ENCODE assay signal across 8 cellular contexts in the genomic region with DNA sequence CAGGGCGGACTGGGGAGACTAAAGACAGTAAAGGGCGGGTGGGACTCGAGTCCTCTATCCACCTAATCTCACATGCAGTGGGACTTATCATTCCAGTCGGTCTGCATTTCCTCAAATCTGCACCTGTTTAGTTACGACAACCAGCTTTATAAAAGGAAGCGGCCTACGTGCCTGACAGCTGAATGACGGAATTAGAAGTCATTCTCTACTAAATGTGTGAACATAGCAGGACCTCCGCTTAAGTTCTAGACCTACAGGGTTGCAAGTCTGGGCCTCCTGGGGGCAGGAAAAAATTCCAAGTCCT.
DNase-seq lines count a peak whose midpoint lies in the region; ATAC-seq, FAIRE-seq and TF ChIP-seq lines count a peak whose summit lies in the region.

No MANE protein-coding gene starts in this region.

- WGBS in heart right ventricle, 2 donors: 17 to 35% methylated on average over 9 of the region's 9 CpGs

- peak overlapping the region; percentile 91 to 98 (median 94) for H3K27ac ChIP-seq in heart right ventricle

- peak in 6 of 8 donors; percentile 19 to 52 (median 30) for ATAC-seq in heart right ventricle
- peak; percentile 7 for ATAC-seq in sciatic nerve

- H3K9me3 ChIP-seq in heart right ventricle: no peaks in the 10 kb centered on the region
- no peaks in the 10 kb centered on the region for H3K9me3 ChIP-seq in MG63

- H3K36me3 ChIP-seq in heart right ventricle (no peaks in the 10 kb centered on the region), MG63 (no peaks in the 10 kb centered on the region)

- DNase-seq in GM19239 (ENCODE audit: insufficient read length, low spot score): no peak
- no peak for DNase-seq in heart right ventricle
- DNase-seq in sciatic nerve (ENCODE audit: low spot score): no peak
- no peak for DNase-seq in MG63
- no peak for DNase-seq in inferior parietal cortex (ENCODE audit: extremely low spot score)
- DNase-seq in GOT3 (lab: John Stamatoyannopoulos, UW): no peak
- DNase-seq in COLO829 (ENCODE audit: low spot score): no peak

- TF ChIP-seq CTCF in WI38 (IDR thresholded peaks at IDR 0.05; ENCODE audit: low read depth, low read length): no peak
- TF ChIP-seq CTCF in heart right ventricle (IDR thresholded peaks at IDR 0.05): no peak

- FAIRE-seq in GM19239 (lab: Jason Lieb, UNC): peak; percentile 68

- peaks cover 0 to 2% (median 0%) of the 10 kb centered on the region in 7 donors for H3K27me3 ChIP-seq in heart right ventricle
- H3K27me3 ChIP-seq in MG63: no peaks in the 10 kb centered on the region

- H3K4me3 ChIP-seq in WI38 (ENCODE audit: low read depth, low read length): peak overlapping the region; percentile 56
- peak overlapping the region in 9 of 10 donors; percentile 50 to 84 (median 67) for H3K4me3 ChIP-seq in heart right ventricle
- no peak overlapping the region for H3K4me3 ChIP-seq in MG63

- peaks cover 11 to 54% (median 26%) of the 10 kb centered on the region in 9 donors for H3K4me1 ChIP-seq in heart right ventricle

- intact Hi-C loops in heart right ventricle (cut with DNase I) (loop anchor here in 5 of 10 donors (2.0 to 10.0 kb wide), 6 partner anchors 67 to 174 kb away; a partner anchor contains a TSS), sciatic nerve (cut with DNase I) (no loop called here)
